24 cellular contexts compared by ENCODE assay signal in the genomic region with DNA sequence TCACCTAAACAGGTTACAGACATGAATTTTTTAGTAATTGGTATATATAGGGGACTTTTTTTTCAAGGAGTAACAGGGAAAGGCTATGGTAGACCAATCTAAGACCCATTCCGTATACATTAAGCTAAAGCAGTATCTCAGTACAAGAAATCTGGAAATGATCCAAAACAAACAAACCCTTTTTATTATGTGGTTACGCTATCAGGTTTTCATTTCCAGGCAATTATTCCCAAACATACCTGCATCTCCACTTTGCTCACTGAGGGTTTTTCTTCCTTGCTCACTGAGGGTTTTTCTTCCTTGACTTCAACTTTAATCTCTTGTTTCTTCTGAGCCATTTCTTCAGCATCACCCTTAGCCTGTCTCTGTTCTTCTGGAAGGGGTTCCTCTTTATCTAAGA.
A peak's percentile ranks its signal among the peaks of the same experiment; 100 is the strongest.
DNase-seq lines count a peak whose midpoint lies in the region; ATAC-seq lines count a peak whose summit lies in the region.
"Had no signal": no experiment of that assay in that cellular context is flagged by ENCODE, and none has a peak within 500 bp of the region (broad histone marks: within the 10 kb centered on the region; RNA-seq: fewer than 3 reads in every experiment).

No MANE protein-coding gene starts in this region.

- intact Hi-C loops in left colon (cut with DNase I, micrococcal nuclease) = no loop called here

- DNase-seq in NCI-H2081 (lab: John Stamatoyannopoulos, UW) = peak; percentile 37 to 49
- DNase-seq in NCI-H2081 treated with DMSO at 0.1 percent for 48 hours (lab: John Stamatoyannopoulos, UW) = no peak
- DNase-seq in NCI-H1105 (lab: John Stamatoyannopoulos, UW) = peak; percentile 75
- peak; percentile 83 for DNase-seq in NCI-H748 (lab: John Stamatoyannopoulos, UW; ENCODE audit: unreplicated experiment)
- no peak for DNase-seq in left colon
- no peak for DNase-seq in stimulated activated CD4-positive, alpha-beta T cell treated with anti-CD3 and anti-CD28 coated beads, Interleukin-2, amount 100 ng/mL, for 48 hours
- DNase-seq: activated CD4-positive, alpha-beta T cell treated with anti-CD3 and anti-CD28 coated beads, Interleukin-2, amount 50 U/mL, for 4 hours; activated naive CD4-positive, alpha-beta T cell treated with anti-CD3 and anti-CD28 coated beads, Interleukin-2, amount 10 ng/mL, durations not matched to agents 7 days and 5 days; amniotic stem cell; brain microvascular endothelial cell; CD4-positive, CD25-positive, alpha-beta regulatory T cell; DMS 273 treated with DMSO at 0.1 percent for 48 hours; GF-D8; glutamatergic neuron; Karpas-422; left ventricle myocardium superior; naive thymus-derived CD4-positive, alpha-beta T cell; NCI-H2107; NCI-H524 treated with DMSO at 0.1 percent for 48 hours; nucleus accumbens; psoas muscle; stimulated activated naive CD8-positive, alpha-beta T cell treated with anti-CD3 and anti-CD28 coated beads, Interleukin-15, Interleukin-2, amounts not matched to agents 100 U/mL and 50 U/mL, for 24 hours had no signal

- ATAC-seq in left colon = peak; percentile 93
- no peak for ATAC-seq in GM21576 (IDR thresholded peaks at IDR 0.05; ENCODE audit: unreplicated experiment)
- no peak for ATAC-seq in GM21381 (IDR thresholded peaks at IDR 0.05; ENCODE audit: unreplicated experiment)
- ATAC-seq: left ventricle myocardium superior; naive thymus-derived CD4-positive, alpha-beta T cell; psoas muscle; stimulated activated naive CD8-positive, alpha-beta T cell treated with anti-CD3 and anti-CD28 coated beads, Interleukin-15, Interleukin-2, amounts not matched to agents 100 U/mL and 50 U/mL, for 24 hours had no signal

Comparison
In these comparisons a context has a peak if more than half of its experiments do, and no peak if none do; other contexts are left out.
1. DNase-seq: peak in NCI-H2081 (2 of 2), NCI-H1105 (single experiment) and NCI-H748 (single experiment); none in NCI-H2081 treated with DMSO at 0.1 percent for 48 hours (single experiment), left colon (0 of 2) and stimulated activated CD4-positive, alpha-beta T cell treated with anti-CD3 and anti-CD28 coated beads, Interleukin-2, amount 100 ng/mL, for 48 hours (0 of 2).